In the genomic region with DNA sequence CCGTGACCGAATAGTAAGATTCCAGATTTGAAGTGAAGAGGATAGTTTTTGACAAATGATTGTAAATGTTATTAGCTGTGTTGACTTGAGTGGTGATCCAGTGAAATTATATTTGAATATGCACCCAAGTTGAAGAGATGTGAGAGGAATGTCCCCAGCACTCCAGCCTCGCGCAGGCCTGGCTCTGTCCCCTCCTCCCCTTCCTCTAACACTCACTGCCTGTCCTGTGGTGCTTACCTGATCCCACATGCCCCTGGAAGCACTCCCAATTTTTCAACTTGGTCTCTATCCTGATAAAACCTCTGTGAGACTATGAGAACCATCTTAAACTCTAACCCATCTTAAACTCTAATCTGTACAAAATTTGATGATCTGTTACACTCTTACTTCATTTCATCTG, we compare ENCODE assay signal across 28 cellular contexts.
"Had no signal": no experiment of that assay in that cellular context is flagged by ENCODE, and none has a peak within 500 bp of the region (broad histone marks: within the 10 kb centered on the region; RNA-seq: fewer than 3 reads in every experiment).

No MANE protein-coding gene starts in this region.

- H3K4me1 Mint-ChIP-seq: naive thymus-derived CD4-positive, alpha-beta T cell; stimulated activated naive B cell treated with anti-CD40 and anti-IgM and Interleukin-4, amounts not matched to agents 10 μg/mL and 1 μg/mL and 100 μg/mL, for 72 hours had no signal

- H3K79me2 ChIP-seq: hepatocyte had no signal

- H3K4me3 Mint-ChIP-seq: naive thymus-derived CD4-positive, alpha-beta T cell; natural killer cell treated with Interleukin-12 subunit alpha and Interleukin-12 subunit beta and Interleukin-15 and Interleukin-18, amount 100 ng/mL, for 72 hours; stimulated activated naive B cell treated with anti-CD40 and anti-IgM and Interleukin-4, amounts not matched to agents 10 μg/mL and 1 μg/mL and 100 μg/mL, for 72 hours had no signal

- H3K36me3 Mint-ChIP-seq: naive thymus-derived CD4-positive, alpha-beta T cell; natural killer cell treated with Interleukin-12 subunit alpha and Interleukin-12 subunit beta and Interleukin-15 and Interleukin-18, amount 100 ng/mL, for 72 hours; stimulated activated naive B cell treated with anti-CD40 and anti-IgM and Interleukin-4, amounts not matched to agents 10 μg/mL and 1 μg/mL and 100 μg/mL, for 72 hours had no signal

- H2AFZ ChIP-seq: hepatocyte had no signal

- H3K4me2 ChIP-seq: hepatocyte had no signal

- H3K9me3 ChIP-seq: left ventricle myocardium inferior, mucosa of descending colon, pancreas, prostate gland, stomach, testis, thyroid gland, transverse colon, upper lobe of right lung had no signal

- H3K27ac Mint-ChIP-seq: naive thymus-derived CD4-positive, alpha-beta T cell; natural killer cell treated with Interleukin-12 subunit alpha and Interleukin-12 subunit beta and Interleukin-15 and Interleukin-18, amount 100 ng/mL, for 72 hours; stimulated activated naive B cell treated with anti-CD40 and anti-IgM and Interleukin-4, amounts not matched to agents 10 μg/mL and 1 μg/mL and 100 μg/mL, for 72 hours had no signal

- H3K27ac ChIP-seq: heart right ventricle, hepatocyte, left ventricle myocardium inferior, pancreas, prostate gland, skin epidermis, stomach, testis, thyroid gland, transverse colon, upper lobe of right lung had no signal

- H3K36me3 ChIP-seq: heart right ventricle, left ventricle myocardium inferior, pancreas, prostate gland, stomach, thyroid gland, transverse colon, upper lobe of right lung had no signal

- H3K27me3 Mint-ChIP-seq: naive thymus-derived CD4-positive, alpha-beta T cell; natural killer cell treated with Interleukin-12 subunit alpha and Interleukin-12 subunit beta and Interleukin-15 and Interleukin-18, amount 100 ng/mL, for 72 hours; stimulated activated naive B cell treated with anti-CD40 and anti-IgM and Interleukin-4, amounts not matched to agents 10 μg/mL and 1 μg/mL and 100 μg/mL, for 72 hours had no signal

- ATAC-seq: heart right ventricle; mucosa of descending colon; naive thymus-derived CD4-positive, alpha-beta T cell; natural killer cell treated with Interleukin-12 subunit alpha and Interleukin-12 subunit beta and Interleukin-15 and Interleukin-18, amount 100 ng/mL, for 72 hours; pancreas; sciatic nerve; stimulated activated naive B cell treated with anti-CD40 and anti-IgM and Interleukin-4, amounts not matched to agents 10 μg/mL and 1 μg/mL and 100 μg/mL, for 72 hours; stimulated activated naive CD8-positive, alpha-beta T cell treated with anti-CD3 and anti-CD28 coated beads, Interleukin-15, Interleukin-2, amounts not matched to agents 100 U/mL and 50 U/mL, for 24 hours; upper lobe of right lung had no signal

- DNase-seq: heart right ventricle; islet precursor cell; left ventricle myocardium inferior; midbrain; mucosa of descending colon; naive thymus-derived CD4-positive, alpha-beta T cell; nucleus accumbens; pancreas; posterior cingulate gyrus; retina; right cardiac atrium; stimulated activated CD4-positive, alpha-beta T cell treated with anti-CD3 and anti-CD28 coated beads, Interleukin-12 subunit alpha, Interleukin-12 subunit beta, amount 100 ng/mL, for 4 hours; stimulated activated CD4-positive, alpha-beta T cell treated with anti-CD3 and anti-CD28 coated beads, Interleukin-15, amount 100 ng/mL, for 24 hours; stimulated activated CD4-positive, alpha-beta T cell treated with anti-CD3 and anti-CD28 coated beads, Interleukin-2, amount 100 ng/mL, for 24 hours; stimulated activated CD4-positive, alpha-beta T cell treated with anti-CD3 and anti-CD28 coated beads, Interleukin-4, amount 100 ng/mL, for 1 hour; stimulated activated naive B cell treated with anti-CD40 and anti-IgM and Interleukin-4, amounts not matched to agents 10 μg/mL and 1 μg/mL and 100 μg/mL, for 72 hours; stimulated activated naive CD8-positive, alpha-beta T cell treated with anti-CD3 and anti-CD28 coated beads, Interleukin-15, Interleukin-2, amounts not matched to agents 100 U/mL and 50 U/mL, for 24 hours; stomach; testis; thyroid gland; transverse colon; upper lobe of right lung had no signal

- H3K4me1 ChIP-seq: heart right ventricle, left ventricle myocardium inferior, pancreas, prostate gland, stomach, testis, thyroid gland, transverse colon, upper lobe of right lung had no signal

- H3K4me3 ChIP-seq: heart right ventricle, hepatocyte, left ventricle myocardium inferior, lung, mucosa of descending colon, pancreas, prostate gland, skin epidermis, stomach, testis, thyroid gland, transverse colon, upper lobe of right lung had no signal

- H3K9me3 Mint-ChIP-seq: stimulated activated naive B cell treated with anti-CD40 and anti-IgM and Interleukin-4, amounts not matched to agents 10 μg/mL and 1 μg/mL and 100 μg/mL, for 72 hours had no signal

- H3K27me3 ChIP-seq: heart right ventricle, hepatocyte, pancreas, stomach, testis, thyroid gland, transverse colon, upper lobe of right lung had no signal
